ENCODE assay signal across 8 cellular contexts in genomic region chr15:39580117-39580629, GRCh38.
A peak's percentile ranks its signal among the peaks of the same experiment; 100 is the strongest.
DNase-seq lines count a peak whose midpoint lies in the region; ATAC-seq and TF ChIP-seq lines count a peak whose summit lies in the region.

No MANE protein-coding gene starts in this region.

- TF ChIP-seq CTCF in fibroblast of pulmonary artery (IDR thresholded peaks at IDR 0.05; ENCODE audit: low read length, missing control alignments): peak; percentile 59
- peak; percentile 97 for TF ChIP-seq CTCF in nephron progenitor cell (IDR thresholded peaks at IDR 0.05)

- H3K27me3 Mint-ChIP-seq in nephron progenitor cell (ENCODE audit: low read depth, poor library complexity): peaks cover 23% of the 10 kb centered on the region

- ATAC-seq in GM21528 (IDR thresholded peaks at IDR 0.05; ENCODE audit: low FRiP score, unreplicated experiment): peak; percentile 83

- in situ Hi-C loops in KBM-7 (cut with MboI; ENCODE audit: low pct_unique_long_range_greater_than_20kb, low sequenced_read_pairs): loop anchor here (25.0 kb wide), 1 partner anchor 268 kb away; no protein-coding TSS in a partner anchor

- H3K4me3 Mint-ChIP-seq in nephron progenitor cell: peak overlapping the region; percentile 88

- peaks cover under 1% of the 10 kb centered on the region for H3K9me3 Mint-ChIP-seq in nephron progenitor cell

- peaks cover 36% of the 10 kb centered on the region for H3K4me1 Mint-ChIP-seq in nephron progenitor cell

- peak overlapping the region; percentile 91 for H3K4me3 ChIP-seq in fibroblast of pulmonary artery (replicated peaks; ENCODE audit: low read depth, low read length)

- peak; percentile 84 for DNase-seq in COR-L47 (lab: John Stamatoyannopoulos, UW)
- peak; percentile 92 for DNase-seq in KBM-7
- peak; percentile 72 for DNase-seq in RPMI8226
- peak; percentile 84 for DNase-seq in activated T-helper 9 cell treated with anti-CD3 and anti-CD28 coated beads, Interleukin-2, amount 50 U/mL, for 16 hours (ENCODE audit: low read depth)
- DNase-seq in fibroblast of pulmonary artery (ENCODE audit: low read depth): peak; percentile 97
- peak; percentile 96 for DNase-seq in nephron progenitor cell
- DNase-seq in stimulated activated naive CD4-positive, alpha-beta T cell (lab: John Stamatoyannopoulos, UW): peak; percentile 6 to 67 (median 41)

- peaks cover 8% of the 10 kb centered on the region for H3K36me3 Mint-ChIP-seq in nephron progenitor cell (ENCODE audit: low read depth)

- H3K27ac Mint-ChIP-seq in nephron progenitor cell: no peak overlapping the region

Comparison
In these comparisons a context has a peak if more than half of its experiments do, and no peak if none do; other contexts are left out.
1. Peak in every context shown above with its lines: DNase-seq, ATAC-seq and H3K4me3 ChIP-seq.
2. DNase-seq: peak in every context shown above with its lines; median percentile 97 in fibroblast of pulmonary artery; 96 in nephron progenitor cell; 92 in KBM-7; 84 in COR-L47; 84 in activated T-helper 9 cell treated with anti-CD3 and anti-CD28 coated beads, Interleukin-2, amount 50 U/mL, for 16 hours; 72 in RPMI8226; 41 in stimulated activated naive CD4-positive, alpha-beta T cell.